ENCODE assay signal across 23 cellular contexts in genomic region chr17:82177761-82178498, GRCh38. TPM values are rescaled to one million over a fixed set of nuclear protein-coding genes. Genes with fewer than 3 reads are reported as not detected.
A peak's percentile ranks its signal among the peaks of the same experiment; 100 is the strongest.
DNase-seq lines count a peak whose midpoint lies in the region; ATAC-seq, FAIRE-seq and TF ChIP-seq lines count a peak whose summit lies in the region.
"Had no signal": no experiment of that assay in that cellular context is flagged by ENCODE, and none has a peak within 500 bp of the region (broad histone marks: within the 10 kb centered on the region; RNA-seq: fewer than 3 reads in every experiment).

No MANE protein-coding gene starts in this region.

- H3K27ac Mint-ChIP-seq in stimulated activated naive B cell treated with anti-CD40 and anti-IgM and Interleukin-4, amounts not matched to agents 10 μg/mL and 1 μg/mL and 100 μg/mL, for 72 hours = no peak overlapping the region

- FAIRE-seq in bronchial epithelial cell (lab: Jason Lieb, UNC) = peak; percentile 7
- FAIRE-seq: A204.1 had no signal

- DNase-seq in bronchial epithelial cell (ENCODE audit: low read depth) (no peak), iris pigment epithelial cell (ENCODE audit: low read depth) (peak; percentile 16), NCI-H2107 treated with DMSO at 0.1 percent for 48 hours (lab: John Stamatoyannopoulos, UW; ENCODE audit: unreplicated experiment) (no peak)
- DNase-seq in stimulated activated naive B cell treated with anti-CD40 and anti-IgM and Interleukin-4, amounts not matched to agents 10 μg/mL and 1 μg/mL and 100 μg/mL, for 72 hours = no peak
- DNase-seq in activated CD4-positive, alpha-beta T cell treated with anti-CD3 and anti-CD28 coated beads for 48 hours = no peak
- DNase-seq: CD8-positive, alpha-beta memory T cell; DMS 273 treated with DMSO at 0.1 percent for 48 hours; DND-41; HCEC 1CT; NCI-H1048; NCI-H1417; NCI-H1694; NCI-H2029 treated with DMSO at 0.1 percent for 48 hours; NCI-H2227 treated with DMSO at 0.1 percent for 48 hours; NCI-H510A; NCI-H69; SIG-M5 had no signal

- H3K4me1 Mint-ChIP-seq in stimulated activated naive B cell treated with anti-CD40 and anti-IgM and Interleukin-4, amounts not matched to agents 10 μg/mL and 1 μg/mL and 100 μg/mL, for 72 hours = no peaks in the 10 kb centered on the region
- H3K4me1 Mint-ChIP-seq: CD14-positive monocyte; CD8-positive, alpha-beta memory T cell had no signal

- H3K79me2 ChIP-seq in parathyroid adenoma = no peaks in the 10 kb centered on the region

- H3K27ac ChIP-seq in BLaER1 treated with 17β-estradiol and CSF1 and Interleukin-3, amounts not matched to agents 10 nM and 100 nM = peak overlapping the region in 7 of 11 experiments; percentile 10 to 77 (median 71); a peak in 11 of 22 replicates
- H3K27ac ChIP-seq in parathyroid adenoma = peak overlapping the region; percentile 96
- H3K27ac ChIP-seq: SK-N-MC had no signal

- TF ChIP-seq CTCF in bronchial epithelial cell (IDR thresholded peaks at IDR 0.05; ENCODE audit: insufficient read depth, low read length, severe bottlenecking) (no peak), parathyroid adenoma (IDR thresholded peaks at IDR 0.05) (no peak)

- H3K27me3 ChIP-seq in BLaER1 treated with 17β-estradiol and CSF1 and Interleukin-3, amounts not matched to agents 10 nM and 100 nM = no peaks in the 10 kb centered on the region
- H3K27me3 ChIP-seq in bronchial epithelial cell (ENCODE audit: control insufficient read depth, insufficient read depth, low read length) = no peaks in the 10 kb centered on the region
- no peaks in the 10 kb centered on the region for H3K27me3 ChIP-seq in parathyroid adenoma (ENCODE audit: control insufficient read depth, insufficient read depth, low read length)

- H3K9ac ChIP-seq in BLaER1 treated with 17β-estradiol and CSF1 and Interleukin-3, amounts not matched to agents 10 nM and 100 nM = peak overlapping the region in 6 of 11 experiments; percentile 14 to 67 (median 52); a peak in 8 of 22 replicates
- H3K9ac ChIP-seq in parathyroid adenoma = no peak overlapping the region

- no peak overlapping the region for H2AFZ ChIP-seq in parathyroid adenoma

- peaks cover 34 to 41% of the 10 kb centered on the region in 2 donors for H3K36me3 Mint-ChIP-seq in stimulated activated naive B cell treated with anti-CD40 and anti-IgM and Interleukin-4, amounts not matched to agents 10 μg/mL and 1 μg/mL and 100 μg/mL, for 72 hours

- peaks cover 0 to 11% (median 0%) of the 10 kb centered on the region in 11 experiments; a peak in 1 of 22 replicates for H4K20me1 ChIP-seq in BLaER1 treated with 17β-estradiol and CSF1 and Interleukin-3, amounts not matched to agents 10 nM and 100 nM

- H3K4me3 Mint-ChIP-seq in stimulated activated naive B cell treated with anti-CD40 and anti-IgM and Interleukin-4, amounts not matched to agents 10 μg/mL and 1 μg/mL and 100 μg/mL, for 72 hours = no peak overlapping the region
- H3K4me3 Mint-ChIP-seq: CD14-positive monocyte; CD8-positive, alpha-beta memory T cell had no signal

- no peaks in the 10 kb centered on the region for H3K9me3 ChIP-seq in BLaER1 treated with 17β-estradiol and CSF1 and Interleukin-3, amounts not matched to agents 10 nM and 100 nM (replicated peaks in 1 of 11)
- H3K9me3 ChIP-seq in parathyroid adenoma (ENCODE audit: control insufficient read depth, low read length) = no peaks in the 10 kb centered on the region

- H3K4me3 ChIP-seq in BLaER1 treated with 17β-estradiol and CSF1 and Interleukin-3, amounts not matched to agents 10 nM and 100 nM = no peak overlapping the region
- no peak overlapping the region for H3K4me3 ChIP-seq in bronchial epithelial cell (ENCODE audit: low read depth, low read length)
- H3K4me3 ChIP-seq in parathyroid adenoma (ENCODE audit: low read depth, low read length) = no peak overlapping the region
- H3K4me3 ChIP-seq: SK-N-MC had no signal

- no peak for ATAC-seq in stimulated activated naive B cell treated with anti-CD40 and anti-IgM and Interleukin-4, amounts not matched to agents 10 μg/mL and 1 μg/mL and 100 μg/mL, for 72 hours (replicated peaks)
- ATAC-seq: Panc1 had no signal

- H3K36me3 ChIP-seq in BLaER1 treated with 17β-estradiol and CSF1 and Interleukin-3, amounts not matched to agents 10 nM and 100 nM = peaks cover 0 to 46% (median 9%) of the 10 kb centered on the region in 11 experiments; a peak in 14 of 22 replicates
- H3K36me3 ChIP-seq in bronchial epithelial cell (ENCODE audit: control insufficient read depth, insufficient read depth, low read length) (peaks cover 3% of the 10 kb centered on the region), parathyroid adenoma (ENCODE audit: control insufficient read depth, insufficient read depth, low read length) (no peaks in the 10 kb centered on the region)

- H3K4me2 ChIP-seq in BLaER1 treated with 17β-estradiol and CSF1 and Interleukin-3, amounts not matched to agents 10 nM and 100 nM = peak overlapping the region in 9 of 11 experiments; percentile 52 to 75 (median 65); a peak in 17 of 22 replicates
- H3K4me2 ChIP-seq in parathyroid adenoma (ENCODE audit: low read length) = peak overlapping the region; percentile 81

- no peaks in the 10 kb centered on the region for H3K27me3 Mint-ChIP-seq in stimulated activated naive B cell treated with anti-CD40 and anti-IgM and Interleukin-4, amounts not matched to agents 10 μg/mL and 1 μg/mL and 100 μg/mL, for 72 hours
- H3K27me3 Mint-ChIP-seq: CD8-positive, alpha-beta memory T cell had no signal

- H3K9me3 Mint-ChIP-seq in stimulated activated naive B cell treated with anti-CD40 and anti-IgM and Interleukin-4, amounts not matched to agents 10 μg/mL and 1 μg/mL and 100 μg/mL, for 72 hours = no peaks in the 10 kb centered on the region
- H3K9me3 Mint-ChIP-seq: CD14-positive monocyte; CD8-positive, alpha-beta memory T cell had no signal

- peaks cover 0 to 58% (median 24%) of the 10 kb centered on the region in 10 experiments; a peak in 16 of 20 replicates for H3K4me1 ChIP-seq in BLaER1 treated with 17β-estradiol and CSF1 and Interleukin-3, amounts not matched to agents 10 nM and 100 nM
- H3K4me1 ChIP-seq in parathyroid adenoma = peaks cover 53% of the 10 kb centered on the region

RNA-seq across cellular contexts. Expression of gene CCDC57, which starts 34.7 kb away (rescaled TPM):
- 8.1 and 10.8 TPM in 2 replicates for total RNA-seq in bronchial epithelial cell

RNA-seq across cellular contexts. Expression of gene SLC16A3, which starts 50.9 kb away (rescaled TPM):
- total RNA-seq in bronchial epithelial cell = 162 and 205 TPM in 2 replicates
